Comparison of ENCODE assay signal across 2 cellular contexts in the genomic region with DNA sequence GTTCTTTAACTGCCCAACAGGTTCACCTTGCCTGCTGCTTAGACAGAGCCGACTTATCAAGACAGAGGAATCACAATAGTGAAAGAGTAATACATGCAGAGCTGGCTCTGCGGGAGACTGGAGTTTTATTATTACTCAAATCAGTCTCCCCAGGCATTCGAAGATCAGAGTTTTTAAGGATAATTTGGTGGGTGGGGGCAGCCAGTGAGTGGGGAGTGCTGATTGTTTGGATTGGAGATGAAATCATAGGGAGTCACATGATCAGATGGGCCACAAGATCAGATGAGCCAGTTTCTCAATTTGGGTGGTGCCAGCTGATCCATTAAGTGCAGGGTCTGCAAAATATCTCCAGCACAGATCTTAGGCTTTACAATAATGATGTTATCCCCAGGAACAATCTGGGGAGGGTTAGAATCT.
A peak's percentile ranks its signal among the peaks of the same experiment; 100 is the strongest.
TF ChIP-seq lines count a peak whose summit lies in the region.

No MANE protein-coding gene starts in this region.

TF ChIP-seq in SK-N-SH, 30 proteins besides CTCF, POLR2A, EP300 and RAD21:
- TF ChIP-seq SIN3A (IDR thresholded peaks at IDR 0.05; ENCODE audit: borderline replicate concordance, low read depth, low read length) (no peak), FOSL2 (IDR thresholded peaks at IDR 0.05; ENCODE audit: borderline replicate concordance, low read depth) (no peak), GATA2 (CRISPR knock-in tag; IDR thresholded peaks at IDR 0.05) (peak; percentile 34; the same call in 1 of the 2 replicates), ELF1 (IDR thresholded peaks at IDR 0.05) (no peak)
TF ChIP-seq in SK-N-SH: peak in this region for 1.

TF ChIP-seq in H1, 55 proteins besides CTCF, POLR2A, EP300 and RAD21:
- TF ChIP-seq ASH2L (IDR thresholded peaks at IDR 0.05; ENCODE audit: low read length): no peak
- TF ChIP-seq, protein P1, sequence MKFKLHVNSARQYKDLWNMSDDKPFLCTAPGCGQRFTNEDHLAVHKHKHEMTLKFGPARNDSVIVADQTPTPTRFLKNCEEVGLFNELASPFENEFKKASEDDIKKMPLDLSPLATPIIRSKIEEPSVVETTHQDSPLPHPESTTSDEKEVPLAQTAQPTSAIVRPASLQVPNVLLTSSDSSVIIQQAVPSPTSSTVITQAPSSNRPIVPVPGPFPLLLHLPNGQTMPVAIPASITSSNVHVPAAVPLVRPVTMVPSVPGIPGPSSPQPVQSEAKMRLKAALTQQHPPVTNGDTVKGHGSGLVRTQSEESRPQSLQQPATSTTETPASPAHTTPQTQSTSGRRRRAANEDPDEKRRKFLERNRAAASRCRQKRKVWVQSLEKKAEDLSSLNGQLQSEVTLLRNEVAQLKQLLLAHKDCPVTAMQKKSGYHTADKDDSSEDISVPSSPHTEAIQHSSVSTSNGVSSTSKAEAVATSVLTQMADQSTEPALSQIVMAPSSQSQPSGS (IDR thresholded peaks at IDR 0.05; ENCODE audit: low read length): peak; percentile 18; the same call in 1 of the 2 replicates
- no peak for TF ChIP-seq SIX5 (IDR thresholded peaks at IDR 0.05; ENCODE audit: low read depth, low read length)
- no peak for TF ChIP-seq ZNF274 (IDR thresholded peaks at IDR 0.05; ENCODE audit: borderline replicate concordance, extremely low read depth, low read length)
- no peak for TF ChIP-seq GABPA (IDR thresholded peaks at IDR 0.05; ENCODE audit: borderline replicate concordance, insufficient read depth, low read length)
- no peak for TF ChIP-seq PHF8 (conservative IDR thresholded peaks at IDR 0.05; ENCODE audit: low read depth, low read length)
- peak in 1 of 2 experiments; percentile 91; a peak in 1 of 4 replicates for TF ChIP-seq HDAC2 (IDR thresholded peaks at IDR 0.05; ENCODE audit: borderline replicate concordance in 1 of 2, low read depth in 2 of 2, low read length in 2 of 2)
- TF ChIP-seq KDM4A (IDR thresholded peaks at IDR 0.05; ENCODE audit: low read depth, low read length, severe bottlenecking): no peak
- TF ChIP-seq CHD1 (IDR thresholded peaks at IDR 0.05; ENCODE audit: low read depth, low read length): no peak
- TF ChIP-seq FOSL1 (IDR thresholded peaks at IDR 0.05; ENCODE audit: insufficient read depth, low read depth, low read length): no peak
- no peak for TF ChIP-seq NRF1 (IDR thresholded peaks at IDR 0.05; ENCODE audit: low read depth, low read length)
- TF ChIP-seq BRCA1 (IDR thresholded peaks at IDR 0.05; ENCODE audit: low read depth, low read length): no peak
- no peak for TF ChIP-seq RNF2 (IDR thresholded peaks at IDR 0.05; ENCODE audit: borderline replicate concordance, low read depth, low read length, missing control alignments, poor library complexity, severe bottlenecking)
- no peak for TF ChIP-seq JUND (IDR thresholded peaks at IDR 0.05; ENCODE audit: low read length)
- no peak for TF ChIP-seq E2F6 (IDR thresholded peaks at IDR 0.05)
- TF ChIP-seq KDM1A (IDR thresholded peaks at IDR 0.05; ENCODE audit: borderline replicate concordance, low read length): no peak
- no peak for TF ChIP-seq SP2 (IDR thresholded peaks at IDR 0.05; ENCODE audit: low read length)
- peak; percentile 55; the same call in 1 of the 2 replicates for TF ChIP-seq TEAD4 (IDR thresholded peaks at IDR 0.05; ENCODE audit: low read depth, low read length)
- TF ChIP-seq CBX5 (IDR thresholded peaks at IDR 0.05; ENCODE audit: low read depth, low read length): no peak
- no peak for TF ChIP-seq TBP (IDR thresholded peaks at IDR 0.05; ENCODE audit: low read depth, low read length)
- TF ChIP-seq EZH2 (IDR thresholded peaks at IDR 0.05; ENCODE audit: low read depth, low read length, severe bottlenecking): no peak
- no peak for TF ChIP-seq KDM5A (IDR thresholded peaks at IDR 0.05; ENCODE audit: low read length)
- TF ChIP-seq MAX (IDR thresholded peaks at IDR 0.05): no peak
- peak; percentile 85 to 94 for TF ChIP-seq BCL11A (IDR thresholded peaks at IDR 0.05; ENCODE audit: low read depth in 2 of 2, low read length in 2 of 2)
- TF ChIP-seq EGR1 (IDR thresholded peaks at IDR 0.05; ENCODE audit: borderline replicate concordance, low read depth, low read length): 0 out of 2 replicates have a peak, but pooled peaks have one; percentile 40
- TF ChIP-seq CHD7 (IDR thresholded peaks at IDR 0.05; ENCODE audit: insufficient replicate concordance, low read length): peak; percentile 86
- no peak for TF ChIP-seq CTBP2 (IDR thresholded peaks at IDR 0.05; ENCODE audit: borderline replicate concordance, insufficient read depth, insufficient read length, low read length)
- TF ChIP-seq TAF1 (IDR thresholded peaks at IDR 0.05; ENCODE audit: low read depth, low read length): no peak
- TF ChIP-seq, protein P2, sequence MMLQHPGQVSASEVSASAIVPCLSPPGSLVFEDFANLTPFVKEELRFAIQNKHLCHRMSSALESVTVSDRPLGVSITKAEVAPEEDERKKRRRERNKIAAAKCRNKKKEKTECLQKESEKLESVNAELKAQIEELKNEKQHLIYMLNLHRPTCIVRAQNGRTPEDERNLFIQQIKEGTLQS (IDR thresholded peaks at IDR 0.05; ENCODE audit: insufficient read depth, low read depth, low read length): no peak
- TF ChIP-seq RFX5 (IDR thresholded peaks at IDR 0.05; ENCODE audit: borderline replicate concordance, low read depth, low read length): no peak
- no peak for TF ChIP-seq RXRA (IDR thresholded peaks at IDR 0.05; ENCODE audit: insufficient read depth, low read depth, low read length)
- TF ChIP-seq YY1 (IDR thresholded peaks at IDR 0.05; ENCODE audit: low read depth, low read length): no peak
- TF ChIP-seq CREB1 (IDR thresholded peaks at IDR 0.05): no peak
- no peak for TF ChIP-seq HDAC6 (IDR thresholded peaks at IDR 0.05; ENCODE audit: low read depth, low read length)
- no peak for TF ChIP-seq MAFK (IDR thresholded peaks at IDR 0.05; ENCODE audit: low read depth, low read length)
- TF ChIP-seq POU5F1 (IDR thresholded peaks at IDR 0.05; ENCODE audit: low read depth, low read length): peak; percentile 89
- no peak for TF ChIP-seq JUN (IDR thresholded peaks at IDR 0.05; ENCODE audit: low read depth, low read length)
- TF ChIP-seq CHD2 (IDR thresholded peaks at IDR 0.05; ENCODE audit: low read length): no peak
- TF ChIP-seq SIRT6 (IDR thresholded peaks at IDR 0.05; ENCODE audit: low read length): no peak
- peak; percentile 65; the same call in 1 of the 2 replicates for TF ChIP-seq TCF12 (IDR thresholded peaks at IDR 0.05; ENCODE audit: low read depth, low read length)
- TF ChIP-seq CEBPB (IDR thresholded peaks at IDR 0.05; ENCODE audit: low read depth, low read length): no peak
- TF ChIP-seq SP1 (IDR thresholded peaks at IDR 0.05; ENCODE audit: low read depth, low read length): peak; percentile 72
- no peak for TF ChIP-seq SRF (IDR thresholded peaks at IDR 0.05; ENCODE audit: low read depth, low read length)
- TF ChIP-seq TAF7 (optimal IDR thresholded peaks at IDR 0.05; ENCODE audit: borderline replicate concordance, low read depth, low read length): no peak
- TF ChIP-seq SP4 (IDR thresholded peaks at IDR 0.05; ENCODE audit: low read length): no peak
- TF ChIP-seq SIN3A (conservative IDR thresholded peaks at IDR 0.05 in 1 of 2, IDR thresholded peaks at IDR 0.05 in 1 of 2; ENCODE audit: low read depth in 1 of 2, low read length in 2 of 2): no peak
- TF ChIP-seq SAP30 (IDR thresholded peaks at IDR 0.05; ENCODE audit: insufficient read depth, insufficient replicate concordance, low read length): no peak
- peak; percentile 41; the same call in 1 of the 2 replicates for TF ChIP-seq USF2 (IDR thresholded peaks at IDR 0.05; ENCODE audit: low read length)
- TF ChIP-seq CBX8 (IDR thresholded peaks at IDR 0.05; ENCODE audit: borderline replicate concordance, low read depth, low read length): no peak
- no peak for TF ChIP-seq BACH1 (IDR thresholded peaks at IDR 0.05; ENCODE audit: low read length)
- TF ChIP-seq SUZ12 (IDR thresholded peaks at IDR 0.05; ENCODE audit: low read length): no peak
- no peak for TF ChIP-seq RBBP5 (IDR thresholded peaks at IDR 0.05; ENCODE audit: borderline replicate concordance, low read depth, low read length)
- TF ChIP-seq NANOG (IDR thresholded peaks at IDR 0.05; ENCODE audit: insufficient read depth, low read depth, low read length, poor library complexity, severe bottlenecking): peak; percentile 78
- TF ChIP-seq GTF2F1 (IDR thresholded peaks at IDR 0.05; ENCODE audit: borderline replicate concordance, low read depth, low read length): no peak
- no peak for TF ChIP-seq POLR2AphosphoS5 (IDR thresholded peaks at IDR 0.05; ENCODE audit: low read depth, low read length)
